9 cellular contexts compared by ENCODE assay signal in genomic region chr7:140212100-140212881, GRCh38. TPM values are rescaled to one million over a fixed set of nuclear protein-coding genes. Genes with fewer than 3 reads are reported as not detected.
A peak's percentile ranks its signal among the peaks of the same experiment; 100 is the strongest.
DNase-seq lines count a peak whose midpoint lies in the region; ATAC-seq lines count a peak whose summit lies in the region.
"Had no signal": no experiment of that assay in that cellular context is flagged by ENCODE, and none has a peak within 500 bp of the region (broad histone marks: within the 10 kb centered on the region; RNA-seq: fewer than 3 reads in every experiment).

No MANE protein-coding gene starts in this region.

- H3K27ac Mint-ChIP-seq in activated T-cell treated with anti-CD3 and anti-CD28 coated beads, Interleukin-2, amount 50 U/mL, for 24 hours: peak overlapping the region; percentile 88
- peak overlapping the region; percentile 93 for H3K27ac Mint-ChIP-seq in T-helper 17 cell
- peak overlapping the region; percentile 93 for H3K27ac Mint-ChIP-seq in stimulated activated effector memory CD8-positive, alpha-beta T cell treated with anti-CD3 and anti-CD28 coated beads, Interleukin-12 subunit alpha, Interleukin-12 subunit beta, amount 100 ng/mL, for 72 hours

- H3K4me3 Mint-ChIP-seq in activated T-cell treated with anti-CD3 and anti-CD28 coated beads, Interleukin-2, amount 50 U/mL, for 24 hours: peak overlapping the region; percentile 13
- H3K4me3 Mint-ChIP-seq in T-helper 17 cell: peak overlapping the region; percentile 15
- H3K4me3 Mint-ChIP-seq in stimulated activated effector memory CD8-positive, alpha-beta T cell treated with anti-CD3 and anti-CD28 coated beads, Interleukin-12 subunit alpha, Interleukin-12 subunit beta, amount 100 ng/mL, for 72 hours: peak overlapping the region; percentile 61

- no peaks in the 10 kb centered on the region for H3K27me3 Mint-ChIP-seq in activated T-cell treated with anti-CD3 and anti-CD28 coated beads, Interleukin-2, amount 50 U/mL, for 24 hours
- H3K27me3 Mint-ChIP-seq in T-helper 17 cell: no peaks in the 10 kb centered on the region

- H3K9me3 ChIP-seq in T-helper 17 cell (ENCODE audit: control insufficient read depth, low read length, poor library complexity, severe bottlenecking): no peaks in the 10 kb centered on the region

- no peaks in the 10 kb centered on the region for H3K36me3 Mint-ChIP-seq in activated T-cell treated with anti-CD3 and anti-CD28 coated beads, Interleukin-2, amount 50 U/mL, for 24 hours (ENCODE audit: low read depth)
- no peaks in the 10 kb centered on the region for H3K36me3 Mint-ChIP-seq in T-helper 17 cell (ENCODE audit: low read depth)
- H3K36me3 Mint-ChIP-seq in stimulated activated effector memory CD8-positive, alpha-beta T cell treated with anti-CD3 and anti-CD28 coated beads, Interleukin-12 subunit alpha, Interleukin-12 subunit beta, amount 100 ng/mL, for 72 hours: peaks cover 7% of the 10 kb centered on the region

- peak; percentile 50 for DNase-seq in activated T-cell treated with anti-CD3 and anti-CD28 coated beads, Interleukin-2, amount 50 U/mL, for 24 hours
- DNase-seq in activated T-cell treated with anti-CD3 and anti-CD28 coated beads for 4 hours: no peak
- no peak for DNase-seq in T-helper 17 cell
- peak in 1 of 2 donors; percentile 74 for DNase-seq in stimulated activated effector memory CD8-positive, alpha-beta T cell treated with anti-CD3 and anti-CD28 coated beads, Interleukin-12 subunit alpha, Interleukin-12 subunit beta, amount 100 ng/mL, for 72 hours (ENCODE audit: low spot score in 2 of 2)
- DNase-seq in GM03348 (ENCODE audit: low spot score): no peak
- DNase-seq in KG1 (lab: John Stamatoyannopoulos, UW): no peak
- DNase-seq: NCI-H446 had no signal

- no peaks in the 10 kb centered on the region for H3K9me3 Mint-ChIP-seq in activated T-cell treated with anti-CD3 and anti-CD28 coated beads, Interleukin-2, amount 50 U/mL, for 24 hours
- peaks cover 4% of the 10 kb centered on the region for H3K9me3 Mint-ChIP-seq in stimulated activated effector memory CD8-positive, alpha-beta T cell treated with anti-CD3 and anti-CD28 coated beads, Interleukin-12 subunit alpha, Interleukin-12 subunit beta, amount 100 ng/mL, for 72 hours

- peaks cover 64% of the 10 kb centered on the region for H3K4me1 Mint-ChIP-seq in activated T-cell treated with anti-CD3 and anti-CD28 coated beads, Interleukin-2, amount 50 U/mL, for 24 hours (ENCODE audit: low read depth)
- peaks cover 28% of the 10 kb centered on the region for H3K4me1 Mint-ChIP-seq in T-helper 17 cell
- peaks cover 64% of the 10 kb centered on the region for H3K4me1 Mint-ChIP-seq in stimulated activated effector memory CD8-positive, alpha-beta T cell treated with anti-CD3 and anti-CD28 coated beads, Interleukin-12 subunit alpha, Interleukin-12 subunit beta, amount 100 ng/mL, for 72 hours

- ATAC-seq in HG02840 (IDR thresholded peaks at IDR 0.05; ENCODE audit: low FRiP score, unreplicated experiment): peak; percentile 48
- ATAC-seq in T-helper 17 cell: peak; percentile 22
- peak; percentile 86 for ATAC-seq in stimulated activated effector memory CD8-positive, alpha-beta T cell treated with anti-CD3 and anti-CD28 coated beads, Interleukin-12 subunit alpha, Interleukin-12 subunit beta, amount 100 ng/mL, for 72 hours
- no peak for ATAC-seq in HG02970 (IDR thresholded peaks at IDR 0.05; ENCODE audit: low FRiP score, unreplicated experiment)

RNA-seq across cellular contexts. Expression of gene KDM7A, which starts 35.5 kb away (rescaled TPM):
- 10 to 100 TPM; 35.1 to 47.2 TPM for total RNA-seq in T-helper 17 cell
